ENCODE assay signal across 29 cellular contexts in genomic region chr2:99980200-99980599, GRCh38.
"Had no signal": no experiment of that assay in that cellular context is flagged by ENCODE, and none has a peak within 500 bp of the region (broad histone marks: within the 10 kb centered on the region; RNA-seq: fewer than 3 reads in every experiment).

No MANE protein-coding gene starts in this region.

- H3K9me3 ChIP-seq: heart left ventricle, right atrium auricular region, spleen, testis, transverse colon had no signal

- ATAC-seq: activated CD4-positive, alpha-beta T cell treated with anti-CD3 and anti-CD28 coated beads for 36 hours; activated CD8-positive, alpha-beta T cell treated with anti-CD3 and anti-CD28 coated beads, Interleukin-2, amount 10 ng/mL, durations not matched to agents 7 days and 5 days; foreskin keratinocyte; heart left ventricle; left colon; T-helper 17 cell had no signal

- H3K36me3 ChIP-seq: cardiac muscle cell, heart left ventricle, right atrium auricular region, transverse colon had no signal

- H3K4me3 ChIP-seq: cardiac muscle cell, coronary artery, dorsolateral prefrontal cortex, heart left ventricle, right atrium auricular region, spleen, testis, transverse colon had no signal

- H3K27me3 ChIP-seq: cardiac muscle cell, dorsolateral prefrontal cortex, foreskin keratinocyte, heart left ventricle, right atrium auricular region, spleen, testis, transverse colon had no signal

- FAIRE-seq: kidney, urothelium cell line had no signal

- DNase-seq: activated CD4-positive, alpha-beta T cell treated with anti-CD3 and anti-CD28 coated beads for 36 hours; activated CD8-positive, alpha-beta T cell treated with anti-CD3 and anti-CD28 coated beads, Interleukin-2, amount 10 ng/mL, durations not matched to agents 7 days and 5 days; activated effector memory CD4-positive, alpha-beta T cell treated with Interleukin-2 at 50 U/mL for 16 hours; activated naive CD4-positive, alpha-beta T cell treated with Interleukin-2 at 50 U/mL for 16 hours; activated T-cell treated with anti-CD3 and anti-CD28 coated beads for 4 hours; anterior cingulate cortex; cerebellar nuclear complex; dorsolateral prefrontal cortex; effector memory CD4-positive, alpha-beta T cell; erythroblast; foreskin keratinocyte; heart left ventricle; hypothalamus; immature natural killer cell; kidney; left colon; mammary epithelial cell; nucleus accumbens; spleen; stimulated activated CD4-positive, alpha-beta T cell treated with anti-CD3 and anti-CD28 coated beads, Interleukin-2, amount 100 ng/mL, for 48 hours; stimulated activated naive CD4-positive, alpha-beta T cell treated with Interleukin-2 at 50 U/mL for 16 hours; T-helper 17 cell; T1000; testis; transverse colon had no signal

- H3K4me1 ChIP-seq: right atrium auricular region, spleen, transverse colon had no signal

- H3K27ac ChIP-seq: cardiac muscle cell, coronary artery, dorsolateral prefrontal cortex, foreskin keratinocyte, heart left ventricle, right atrium auricular region, spleen, testis, transverse colon had no signal
